Comparison of ENCODE assay signal across 13 cellular contexts in the genomic region with DNA sequence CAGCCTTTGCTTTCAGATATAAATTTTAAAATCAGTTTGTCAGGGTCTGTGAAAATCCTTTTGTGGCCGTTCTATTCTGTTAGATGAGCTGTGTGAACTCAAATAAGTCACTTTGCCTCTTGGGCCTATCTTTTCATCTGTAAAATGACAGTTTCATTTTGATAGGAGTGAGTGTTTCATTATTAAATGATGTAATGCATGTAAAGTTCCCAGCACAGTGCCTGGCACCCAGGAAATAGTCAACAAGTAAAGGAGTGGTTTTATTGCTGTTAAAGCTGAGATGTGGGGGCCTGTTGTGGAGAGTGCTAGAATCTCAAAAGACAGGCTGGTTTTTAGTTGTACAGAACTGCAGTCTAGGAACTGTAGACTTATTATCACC.
DNase-seq lines count a peak whose midpoint lies in the region; ATAC-seq and TF ChIP-seq lines count a peak whose summit lies in the region.
"Had no signal": no experiment of that assay in that cellular context is flagged by ENCODE, and none has a peak within 500 bp of the region (broad histone marks: within the 10 kb centered on the region; RNA-seq: fewer than 3 reads in every experiment).

No MANE protein-coding gene starts in this region.

- peaks cover 72% of the 10 kb centered on the region for H3K4me1 Mint-ChIP-seq in activated T-cell treated with anti-CD3 and anti-CD28 coated beads, Interleukin-2, amount 50 U/mL, for 24 hours (ENCODE audit: low read depth)
- H3K4me1 Mint-ChIP-seq in activated CD8-positive, alpha-beta T cell treated with anti-CD3 and anti-CD28 coated beads, Interleukin-2, amount 10 ng/mL, durations not matched to agents 7 days and 5 days (ENCODE audit: low read depth), result peaks cover 46% of the 10 kb centered on the region

- H3K4me3 Mint-ChIP-seq in activated T-cell treated with anti-CD3 and anti-CD28 coated beads, Interleukin-2, amount 50 U/mL, for 24 hours, result peak overlapping the region; percentile 63
- peak overlapping the region; percentile 53 for H3K4me3 Mint-ChIP-seq in activated CD8-positive, alpha-beta T cell treated with anti-CD3 and anti-CD28 coated beads, Interleukin-2, amount 10 ng/mL, durations not matched to agents 7 days and 5 days
- H3K4me3 Mint-ChIP-seq: HFFc6 had no signal

- in situ Hi-C loops in mammary epithelial cell (cut with MboI; ENCODE audit: low sequenced_read_pairs in 2 of 2), result no loop called here

- H2AFZ ChIP-seq in smooth muscle cell (ENCODE audit: low read depth), result no peak overlapping the region
- H2AFZ ChIP-seq in mammary epithelial cell (ENCODE audit: low read depth, low read length), result no peak overlapping the region

- no peaks in the 10 kb centered on the region for H3K27me3 Mint-ChIP-seq in activated T-cell treated with anti-CD3 and anti-CD28 coated beads, Interleukin-2, amount 50 U/mL, for 24 hours
- H3K27me3 Mint-ChIP-seq in activated CD8-positive, alpha-beta T cell treated with anti-CD3 and anti-CD28 coated beads, Interleukin-2, amount 10 ng/mL, durations not matched to agents 7 days and 5 days (ENCODE audit: low read depth), result no peaks in the 10 kb centered on the region

- H3K4me3 ChIP-seq in smooth muscle cell (no peak overlapping the region), right cardiac atrium (ENCODE audit: low read length) (no peak overlapping the region), mammary epithelial cell (replicated peaks in 1 of 3; ENCODE audit: insufficient read depth in 1 of 3, low read depth in 2 of 3, low read length in 3 of 3) (no peak overlapping the region)

- dilution Hi-C loops in mammary epithelial cell (cut with HindIII; ENCODE audit: low sequenced_read_pairs), result no loop called here

- peaks cover 8% of the 10 kb centered on the region for H3K9me3 Mint-ChIP-seq in activated T-cell treated with anti-CD3 and anti-CD28 coated beads, Interleukin-2, amount 50 U/mL, for 24 hours
- no peaks in the 10 kb centered on the region for H3K9me3 Mint-ChIP-seq in activated CD8-positive, alpha-beta T cell treated with anti-CD3 and anti-CD28 coated beads, Interleukin-2, amount 10 ng/mL, durations not matched to agents 7 days and 5 days (ENCODE audit: insufficient read depth)

- no peak for DNase-seq in activated T-cell treated with anti-CD3 and anti-CD28 coated beads, Interleukin-2, amount 50 U/mL, for 24 hours
- no peak for DNase-seq in activated T-cell treated with anti-CD3 and anti-CD28 coated beads, Interleukin-2, amount 50 U/mL, for 1 hour
- DNase-seq in activated CD8-positive, alpha-beta T cell treated with anti-CD3 and anti-CD28 coated beads, Interleukin-2, amount 10 ng/mL, durations not matched to agents 7 days and 5 days, result peak; percentile 36
- DNase-seq in smooth muscle cell (lab: John Stamatoyannopoulos, UW; ENCODE audit: unreplicated experiment) (no peak), right cardiac atrium (no peak), GM19238 (ENCODE audit: insufficient read length, low spot score) (no peak), mammary epithelial cell (no peak)
- DNase-seq: HFFc6, KG1, NCI-H187 treated with DMSO at 0.1 percent for 48 hours, NCI-H748 treated with DMSO at 0.1 percent for 48 hours, RPMI8226 had no signal

- ATAC-seq in GM21619 (IDR thresholded peaks at IDR 0.05; ENCODE audit: unreplicated experiment) (peak; percentile 53), right cardiac atrium (no peak)
- ATAC-seq in activated CD8-positive, alpha-beta T cell treated with anti-CD3 and anti-CD28 coated beads, Interleukin-2, amount 10 ng/mL, durations not matched to agents 7 days and 5 days, result peak; percentile 68

- BruUV-seq in mammary epithelial cell (replicated peaks; lab: Mats Ljungman, UMichigan), result no TSS peak

- H3K27me3 ChIP-seq in smooth muscle cell (ENCODE audit: low read depth), result no peaks in the 10 kb centered on the region
- no peaks in the 10 kb centered on the region for H3K27me3 ChIP-seq in right cardiac atrium (ENCODE audit: control insufficient read depth, insufficient read depth)
- H3K27me3 ChIP-seq in mammary epithelial cell (ENCODE audit: insufficient read depth, low read length), result no peaks in the 10 kb centered on the region

- CTCF ChIA-PET in activated CD8-positive, alpha-beta T cell treated with anti-CD3 and anti-CD28 coated beads, Interleukin-2, amount 10 ng/mL, durations not matched to agents 7 days and 5 days (lab: Charles Lee), result interaction anchor here (1.1 to 2.1 kb wide), 5 partner anchors 12 to 413 kb away, joined by 3 to 10 read pairs (median 4); no protein-coding TSS in a partner anchor
- CTCF ChIA-PET in mammary epithelial cell (lab: Charles Lee; ENCODE audit: low non-redundant PET), result no interaction called here

- POLR2A ChIA-PET in activated CD8-positive, alpha-beta T cell treated with anti-CD3 and anti-CD28 coated beads, Interleukin-2, amount 10 ng/mL, durations not matched to agents 7 days and 5 days (lab: Charles Lee), result interaction anchor here (0.8 to 1.2 kb wide), 4 partner anchors 9 to 60 kb away, joined by 3 read pairs; no protein-coding TSS in a partner anchor

- H3K36me3 ChIP-seq in smooth muscle cell (ENCODE audit: low read depth) (no peaks in the 10 kb centered on the region), mammary epithelial cell (ENCODE audit: insufficient read depth, low read length) (no peaks in the 10 kb centered on the region)

- H3K36me3 Mint-ChIP-seq in activated T-cell treated with anti-CD3 and anti-CD28 coated beads, Interleukin-2, amount 50 U/mL, for 24 hours (ENCODE audit: low read depth), result peaks cover 5% of the 10 kb centered on the region
- peaks cover 9% of the 10 kb centered on the region for H3K36me3 Mint-ChIP-seq in activated CD8-positive, alpha-beta T cell treated with anti-CD3 and anti-CD28 coated beads, Interleukin-2, amount 10 ng/mL, durations not matched to agents 7 days and 5 days (ENCODE audit: low read depth)

- no peak overlapping the region for H3K4me2 ChIP-seq in smooth muscle cell
- H3K4me2 ChIP-seq in mammary epithelial cell (ENCODE audit: insufficient read depth, low read depth, low read length), result no peak overlapping the region

- H4K20me1 ChIP-seq in smooth muscle cell (ENCODE audit: low read depth) (no peaks in the 10 kb centered on the region), mammary epithelial cell (ENCODE audit: insufficient read depth, low read length) (no peaks in the 10 kb centered on the region)

- H3K4me1 ChIP-seq in smooth muscle cell (ENCODE audit: low read depth) (peaks cover 13% of the 10 kb centered on the region), right cardiac atrium (ENCODE audit: control insufficient read depth, insufficient read depth, low read length) (no peaks in the 10 kb centered on the region), mammary epithelial cell (ENCODE audit: insufficient read depth, low read length) (no peaks in the 10 kb centered on the region)

- H3K79me2 ChIP-seq in smooth muscle cell (ENCODE audit: low read depth) (no peaks in the 10 kb centered on the region), mammary epithelial cell (ENCODE audit: insufficient read depth, low read length) (no peaks in the 10 kb centered on the region)

- peak overlapping the region; percentile 91 for H3K27ac Mint-ChIP-seq in activated T-cell treated with anti-CD3 and anti-CD28 coated beads, Interleukin-2, amount 50 U/mL, for 24 hours
- H3K27ac Mint-ChIP-seq in activated CD8-positive, alpha-beta T cell treated with anti-CD3 and anti-CD28 coated beads, Interleukin-2, amount 10 ng/mL, durations not matched to agents 7 days and 5 days, result peak overlapping the region; percentile 85
- H3K27ac Mint-ChIP-seq: HFFc6 had no signal

- WGBS in smooth muscle cell (ENCODE audit: low lambda C conversion rate), result 71% methylated on average over 1 of the region's 1 CpG
- 73% methylated on average over 1 of the region's 1 CpG for WGBS in right cardiac atrium
- WGBS in mammary epithelial cell (ENCODE audit: low coverage, missing lambda C conversion rate), result 100% methylated on average over 1 of the region's 1 CpG

- no peaks in the 10 kb centered on the region for H3F3A ChIP-seq in smooth muscle cell (ENCODE audit: low read depth)

- TF ChIP-seq CTCF in smooth muscle cell (IDR thresholded peaks at IDR 0.05; ENCODE audit: borderline replicate concordance, insufficient read depth, poor library complexity, severe bottlenecking) (no peak), mammary epithelial cell (conservative IDR thresholded peaks at IDR 0.05 in 1 of 2, IDR thresholded peaks at IDR 0.05 in 1 of 2; ENCODE audit: extremely low read depth in 1 of 2, insufficient read depth in 1 of 2, low read depth in 1 of 2, low read length in 2 of 2) (no peak)

- H3K27ac ChIP-seq in smooth muscle cell (ENCODE audit: low read depth), result peak overlapping the region; percentile 47
- H3K27ac ChIP-seq in right cardiac atrium (ENCODE audit: low read length), result no peak overlapping the region
- no peak overlapping the region for H3K27ac ChIP-seq in mammary epithelial cell (ENCODE audit: insufficient read depth, low read depth, low read length)

- H3K9me3 ChIP-seq in smooth muscle cell (replicated peaks; ENCODE audit: low read depth) (no peaks in the 10 kb centered on the region), right cardiac atrium (ENCODE audit: control insufficient read depth, low read length) (no peaks in the 10 kb centered on the region), mammary epithelial cell (replicated peaks; ENCODE audit: insufficient read depth, low read length) (no peaks in the 10 kb centered on the region)

- intact Hi-C loops in right cardiac atrium (cut with DNase I) (no loop called here), mammary epithelial cell (cut with micrococcal nuclease) (loop anchor here (5.0 kb wide), 1 partner anchor 232 kb away; no protein-coding TSS in a partner anchor)

- H3K9ac ChIP-seq in smooth muscle cell (ENCODE audit: low read depth) (no peak overlapping the region), mammary epithelial cell (ENCODE audit: insufficient read depth, low read length) (no peak overlapping the region)

Comparison
In these comparisons a context has a peak if more than half of its experiments do, and no peak if none do; other contexts are left out.
1. ATAC-seq: peak in GM21619 (single experiment) and activated CD8-positive, alpha-beta T cell treated with anti-CD3 and anti-CD28 coated beads, Interleukin-2, amount 10 ng/mL, durations not matched to agents 7 days and 5 days (single experiment); none in right cardiac atrium (0 of 2).